1 cellular context compared by ENCODE assay signal in the genomic region with DNA sequence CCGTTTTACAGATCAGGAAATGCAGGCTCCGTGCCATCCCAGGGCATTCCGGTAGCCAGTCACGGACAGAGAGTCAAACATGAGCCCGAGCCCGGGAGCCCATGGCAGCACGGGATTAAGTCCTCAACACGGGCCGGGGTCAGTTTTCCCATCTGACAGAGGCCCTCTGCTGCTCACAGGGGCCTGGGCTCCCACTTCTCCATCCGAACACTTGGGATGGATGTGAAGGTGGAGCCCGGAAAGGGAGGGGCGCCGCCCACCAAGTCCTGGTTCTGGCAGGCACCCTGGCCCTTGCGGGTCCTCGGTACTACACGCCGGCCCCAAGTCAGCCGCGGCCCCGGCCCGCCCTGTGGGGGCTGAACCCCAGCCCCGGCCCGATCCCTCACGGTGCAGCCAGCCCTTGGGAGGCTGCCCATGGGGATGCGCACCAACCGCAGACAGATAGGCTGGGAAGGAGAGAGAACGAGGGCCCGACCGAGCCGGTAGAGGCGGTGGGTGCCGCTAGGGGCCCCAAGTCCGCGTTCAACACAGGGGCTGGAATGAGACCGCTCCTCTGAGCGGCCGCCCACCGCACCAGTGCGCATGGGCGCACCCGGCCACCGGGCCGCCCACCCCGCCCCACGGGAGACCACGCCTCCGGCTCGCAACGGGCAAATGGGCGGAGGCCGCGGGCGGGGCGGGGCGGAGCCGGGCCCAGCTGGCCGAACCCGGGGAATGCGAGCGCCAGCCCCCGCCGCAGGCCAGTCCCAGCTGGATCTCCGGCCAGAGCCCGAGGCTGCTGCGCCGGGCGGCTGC.
TF ChIP-seq lines count a peak whose summit lies in the region.

Gene CAPN5, plus strand, starts transcription at position 743 of the 795 bp plus-strand sequence. CDS start 17,916 bp downstream, outside the sequence.

TF ChIP-seq in HepG2, 621 proteins besides CTCF, POLR2A, EP300 and RAD21 (continued from another document and continues in another):
- TF ChIP-seq SYNCRIP (IDR thresholded peaks at IDR 0.05; ENCODE audit: insufficient read depth, low read depth, low read length) (no peak), USF2 (IDR thresholded peaks at IDR 0.05; ENCODE audit: low read depth, low read length) (no peak), USF2 (CRISPR knock-in tag; IDR thresholded peaks at IDR 0.05; ENCODE audit: borderline replicate concordance) (no peak), ZNF710 (CRISPR knock-in tag; IDR thresholded peaks at IDR 0.05; ENCODE audit: borderline replicate concordance) (no peak), ZNF792 (CRISPR knock-in tag; IDR thresholded peaks at IDR 0.05) (no peak), TAF15 (IDR thresholded peaks at IDR 0.05; ENCODE audit: low read depth, low read length, poor library complexity, severe bottlenecking) (no peak), NKX3-1 (CRISPR knock-in tag; IDR thresholded peaks at IDR 0.05) (no peak), HNRNPL (IDR thresholded peaks at IDR 0.05; ENCODE audit: low read depth, low read length) (no peak), GTF2F1 (IDR thresholded peaks at IDR 0.05; ENCODE audit: low read length) (no peak), GPN1 (CRISPR knock-in tag; IDR thresholded peaks at IDR 0.05; ENCODE audit: borderline replicate concordance) (no peak), ZNF446 (CRISPR knock-in tag; IDR thresholded peaks at IDR 0.05) (no peak), POLR2G (IDR thresholded peaks at IDR 0.05; ENCODE audit: low read depth, low read length) (peak; percentile 36; the same call in 1 of the 2 replicates), TAF1 (CRISPR knock-in tag; IDR thresholded peaks at IDR 0.05) (peak; percentile 25; the same call in 1 of the 2 replicates), MIER2 (CRISPR knock-in tag; IDR thresholded peaks at IDR 0.05) (no peak), DR1 (CRISPR knock-in tag; IDR thresholded peaks at IDR 0.05) (peak; percentile 51; the same call in 1 of the 2 replicates), GZF1 (CRISPR knock-in tag; IDR thresholded peaks at IDR 0.05) (no peak), BATF2 (CRISPR knock-in tag; IDR thresholded peaks at IDR 0.05) (no peak), ZC3H13 (CRISPR knock-in tag; IDR thresholded peaks at IDR 0.05) (no peak), ZNF230 (CRISPR knock-in tag; IDR thresholded peaks at IDR 0.05) (no peak), ZBTB2 (CRISPR knock-in tag; IDR thresholded peaks at IDR 0.05; ENCODE audit: low read depth) (no peak), ZFP1 (CRISPR knock-in tag; IDR thresholded peaks at IDR 0.05) (no peak), ZNF75D (CRISPR knock-in tag; IDR thresholded peaks at IDR 0.05; ENCODE audit: borderline replicate concordance) (no peak)
- TF ChIP-seq, protein P1, sequence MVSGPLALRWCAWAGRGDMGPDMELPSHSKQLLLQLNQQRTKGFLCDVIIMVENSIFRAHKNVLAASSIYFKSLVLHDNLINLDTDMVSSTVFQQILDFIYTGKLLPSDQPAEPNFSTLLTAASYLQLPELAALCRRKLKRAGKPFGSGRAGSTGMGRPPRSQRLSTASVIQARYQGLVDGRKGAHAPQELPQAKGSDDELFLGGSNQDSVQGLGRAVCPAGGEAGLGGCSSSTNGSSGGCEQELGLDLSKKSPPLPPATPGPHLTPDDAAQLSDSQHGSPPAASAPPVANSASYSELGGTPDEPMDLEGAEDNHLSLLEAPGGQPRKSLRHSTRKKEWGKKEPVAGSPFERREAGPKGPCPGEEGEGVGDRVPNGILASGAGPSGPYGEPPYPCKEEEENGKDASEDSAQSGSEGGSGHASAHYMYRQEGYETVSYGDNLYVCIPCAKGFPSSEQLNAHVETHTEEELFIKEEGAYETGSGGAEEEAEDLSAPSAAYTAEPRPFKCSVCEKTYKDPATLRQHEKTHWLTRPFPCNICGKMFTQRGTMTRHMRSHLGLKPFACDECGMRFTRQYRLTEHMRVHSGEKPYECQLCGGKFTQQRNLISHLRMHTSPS (CRISPR knock-in tag; IDR thresholded peaks at IDR 0.05; ENCODE audit: low read depth): no peak; the same call in 1 of the 2 replicates
- TF ChIP-seq, protein P2, sequence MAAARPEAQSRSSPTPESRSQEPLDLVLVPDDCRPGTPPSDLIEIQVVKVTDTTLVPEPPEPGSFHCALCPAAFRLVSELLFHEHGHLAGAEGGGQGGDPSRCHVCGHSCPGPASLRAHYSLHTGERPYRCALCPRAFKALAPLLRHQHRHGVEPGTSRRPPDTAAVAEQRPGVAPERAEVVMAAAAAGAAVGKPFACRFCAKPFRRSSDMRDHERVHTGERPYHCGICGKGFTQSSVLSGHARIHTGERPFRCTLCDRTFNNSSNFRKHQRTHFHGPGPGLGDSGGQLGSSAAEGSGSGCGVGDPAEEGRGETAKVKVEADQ (CRISPR knock-in tag; IDR thresholded peaks at IDR 0.05; ENCODE audit: borderline replicate concordance): peak; percentile 84; the same call in 1 of the 2 replicates
- TF ChIP-seq, protein P3, sequence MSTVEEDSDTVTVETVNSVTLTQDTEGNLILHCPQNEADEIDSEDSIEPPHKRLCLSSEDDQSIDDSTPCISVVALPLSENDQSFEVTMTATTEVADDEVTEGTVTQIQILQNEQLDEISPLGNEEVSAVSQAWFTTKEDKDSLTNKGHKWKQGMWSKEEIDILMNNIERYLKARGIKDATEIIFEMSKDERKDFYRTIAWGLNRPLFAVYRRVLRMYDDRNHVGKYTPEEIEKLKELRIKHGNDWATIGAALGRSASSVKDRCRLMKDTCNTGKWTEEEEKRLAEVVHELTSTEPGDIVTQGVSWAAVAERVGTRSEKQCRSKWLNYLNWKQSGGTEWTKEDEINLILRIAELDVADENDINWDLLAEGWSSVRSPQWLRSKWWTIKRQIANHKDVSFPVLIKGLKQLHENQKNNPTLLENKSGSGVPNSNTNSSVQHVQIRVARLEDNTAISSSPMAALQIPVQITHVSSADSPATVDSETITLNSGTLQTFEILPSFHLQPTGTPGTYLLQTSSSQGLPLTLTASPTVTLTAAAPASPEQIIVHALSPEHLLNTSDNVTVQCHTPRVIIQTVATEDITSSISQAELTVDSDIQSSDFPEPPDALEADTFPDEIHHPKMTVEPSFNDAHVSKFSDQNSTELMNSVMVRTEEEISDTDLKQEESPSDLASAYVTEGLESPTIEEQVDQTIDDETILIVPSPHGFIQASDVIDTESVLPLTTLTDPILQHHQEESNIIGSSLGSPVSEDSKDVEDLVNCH (CRISPR knock-in tag; IDR thresholded peaks at IDR 0.05): no peak
- TF ChIP-seq, protein P4, sequence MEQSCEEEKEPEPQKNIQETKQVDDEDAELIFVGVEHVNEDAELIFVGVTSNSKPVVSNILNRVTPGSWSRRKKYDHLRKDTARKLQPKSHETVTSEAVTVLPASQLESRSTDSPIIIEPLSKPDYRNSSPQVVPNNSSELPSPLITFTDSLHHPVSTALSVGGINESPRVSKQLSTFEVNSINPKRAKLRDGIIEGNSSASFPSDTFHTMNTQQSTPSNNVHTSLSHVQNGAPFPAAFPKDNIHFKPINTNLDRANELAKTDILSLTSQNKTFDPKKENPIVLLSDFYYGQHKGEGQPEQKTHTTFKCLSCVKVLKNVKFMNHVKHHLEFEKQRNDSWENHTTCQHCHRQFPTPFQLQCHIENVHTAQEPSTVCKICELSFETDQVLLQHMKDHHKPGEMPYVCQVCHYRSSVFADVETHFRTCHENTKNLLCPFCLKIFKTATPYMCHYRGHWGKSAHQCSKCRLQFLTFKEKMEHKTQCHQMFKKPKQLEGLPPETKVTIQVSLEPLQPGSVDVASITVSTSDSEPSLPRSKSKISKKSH (CRISPR knock-in tag; IDR thresholded peaks at IDR 0.05; ENCODE audit: borderline replicate concordance): peak; percentile 68
- TF ChIP-seq, protein P5, sequence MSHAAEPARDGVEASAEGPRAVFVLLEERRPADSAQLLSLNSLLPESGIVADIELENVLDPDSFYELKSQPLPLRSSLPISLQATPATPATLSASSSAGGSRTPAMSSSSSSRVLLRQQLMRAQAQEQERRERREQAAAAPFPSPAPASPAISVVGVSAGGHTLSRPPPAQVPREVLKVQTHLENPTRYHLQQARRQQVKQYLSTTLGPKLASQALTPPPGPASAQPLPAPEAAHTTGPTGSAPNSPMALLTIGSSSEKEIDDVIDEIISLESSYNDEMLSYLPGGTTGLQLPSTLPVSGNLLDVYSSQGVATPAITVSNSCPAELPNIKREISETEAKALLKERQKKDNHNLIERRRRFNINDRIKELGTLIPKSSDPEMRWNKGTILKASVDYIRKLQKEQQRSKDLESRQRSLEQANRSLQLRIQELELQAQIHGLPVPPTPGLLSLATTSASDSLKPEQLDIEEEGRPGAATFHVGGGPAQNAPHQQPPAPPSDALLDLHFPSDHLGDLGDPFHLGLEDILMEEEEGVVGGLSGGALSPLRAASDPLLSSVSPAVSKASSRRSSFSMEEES (CRISPR knock-in tag; IDR thresholded peaks at IDR 0.05): no peak
- TF ChIP-seq, protein P6, sequence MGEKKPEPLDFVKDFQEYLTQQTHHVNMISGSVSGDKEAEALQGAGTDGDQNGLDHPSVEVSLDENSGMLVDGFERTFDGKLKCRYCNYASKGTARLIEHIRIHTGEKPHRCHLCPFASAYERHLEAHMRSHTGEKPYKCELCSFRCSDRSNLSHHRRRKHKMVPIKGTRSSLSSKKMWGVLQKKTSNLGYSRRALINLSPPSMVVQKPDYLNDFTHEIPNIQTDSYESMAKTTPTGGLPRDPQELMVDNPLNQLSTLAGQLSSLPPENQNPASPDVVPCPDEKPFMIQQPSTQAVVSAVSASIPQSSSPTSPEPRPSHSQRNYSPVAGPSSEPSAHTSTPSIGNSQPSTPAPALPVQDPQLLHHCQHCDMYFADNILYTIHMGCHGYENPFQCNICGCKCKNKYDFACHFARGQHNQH (CRISPR knock-in tag; IDR thresholded peaks at IDR 0.05): no peak
- TF ChIP-seq, protein P7, sequence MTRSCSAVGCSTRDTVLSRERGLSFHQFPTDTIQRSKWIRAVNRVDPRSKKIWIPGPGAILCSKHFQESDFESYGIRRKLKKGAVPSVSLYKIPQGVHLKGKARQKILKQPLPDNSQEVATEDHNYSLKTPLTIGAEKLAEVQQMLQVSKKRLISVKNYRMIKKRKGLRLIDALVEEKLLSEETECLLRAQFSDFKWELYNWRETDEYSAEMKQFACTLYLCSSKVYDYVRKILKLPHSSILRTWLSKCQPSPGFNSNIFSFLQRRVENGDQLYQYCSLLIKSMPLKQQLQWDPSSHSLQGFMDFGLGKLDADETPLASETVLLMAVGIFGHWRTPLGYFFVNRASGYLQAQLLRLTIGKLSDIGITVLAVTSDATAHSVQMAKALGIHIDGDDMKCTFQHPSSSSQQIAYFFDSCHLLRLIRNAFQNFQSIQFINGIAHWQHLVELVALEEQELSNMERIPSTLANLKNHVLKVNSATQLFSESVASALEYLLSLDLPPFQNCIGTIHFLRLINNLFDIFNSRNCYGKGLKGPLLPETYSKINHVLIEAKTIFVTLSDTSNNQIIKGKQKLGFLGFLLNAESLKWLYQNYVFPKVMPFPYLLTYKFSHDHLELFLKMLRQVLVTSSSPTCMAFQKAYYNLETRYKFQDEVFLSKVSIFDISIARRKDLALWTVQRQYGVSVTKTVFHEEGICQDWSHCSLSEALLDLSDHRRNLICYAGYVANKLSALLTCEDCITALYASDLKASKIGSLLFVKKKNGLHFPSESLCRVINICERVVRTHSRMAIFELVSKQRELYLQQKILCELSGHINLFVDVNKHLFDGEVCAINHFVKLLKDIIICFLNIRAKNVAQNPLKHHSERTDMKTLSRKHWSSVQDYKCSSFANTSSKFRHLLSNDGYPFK (CRISPR knock-in tag; IDR thresholded peaks at IDR 0.05; ENCODE audit: borderline replicate concordance): peak; percentile 41; the same call in 1 of the 2 replicates
